ENCODE assay signal across 16 cellular contexts in the genomic region with DNA sequence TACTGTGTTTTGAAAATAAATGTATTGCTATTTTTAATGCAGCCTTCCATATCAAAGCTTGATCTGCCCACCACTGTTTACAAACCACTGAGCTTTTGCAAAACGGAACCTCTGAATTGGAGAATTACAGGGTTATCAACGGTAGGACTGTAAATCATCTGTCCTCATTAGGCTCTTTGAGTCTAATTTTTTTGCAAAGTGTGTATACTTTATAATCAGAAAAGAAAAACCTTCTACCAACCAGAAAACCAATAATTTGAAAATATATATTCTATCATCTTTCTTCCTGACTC.
"Had no signal": no experiment of that assay in that cellular context is flagged by ENCODE, and none has a peak within 500 bp of the region (broad histone marks: within the 10 kb centered on the region; RNA-seq: fewer than 3 reads in every experiment).

No MANE protein-coding gene starts in this region.

- H3K36me3 ChIP-seq: gastrocnemius medialis, prostate gland, upper lobe of left lung had no signal

- DNase-seq: activated CD4-positive, alpha-beta T cell treated with anti-CD3 and anti-CD28 coated beads for 1 hour; activated CD4-positive, alpha-beta T cell treated with anti-CD3 and anti-CD28 coated beads, Interleukin-2, amount 50 U/mL, for 48 hours; activated CD8-positive, alpha-beta memory T cell treated with anti-CD3 and anti-CD28 coated beads, Interleukin-2, amount 10 ng/mL, durations not matched to agents 7 days and 5 days; activated effector memory CD4-positive, alpha-beta T cell treated with Interleukin-2 at 50 U/mL for 16 hours; activated T-cell treated with anti-CD3 and anti-CD28 coated beads, Interleukin-2, amount 50 U/mL, for 1 hour; caudate nucleus; erythroblast; gastrocnemius medialis; occipital lobe; stimulated activated naive CD8-positive, alpha-beta T cell treated with anti-CD3 and anti-CD28 coated beads, Interleukin-15, Interleukin-2, amounts not matched to agents 100 U/mL and 50 U/mL, for 24 hours; T1000; upper lobe of left lung had no signal

- H3K36me3 Mint-ChIP-seq: activated CD8-positive, alpha-beta memory T cell treated with anti-CD3 and anti-CD28 coated beads, Interleukin-2, amount 10 ng/mL, durations not matched to agents 7 days and 5 days; activated naive CD4-positive, alpha-beta T cell treated with anti-CD3 and anti-CD28 coated beads, Interleukin-2, amount 50 U/mL, for 72 hours; natural killer cell treated with Interleukin-12 subunit alpha and Interleukin-12 subunit beta and Interleukin-15 and Interleukin-18, amount 100 ng/mL, for 72 hours had no signal

- H3K27ac ChIP-seq: gastrocnemius medialis, heart left ventricle, prostate gland, upper lobe of left lung had no signal

- H3K4me3 ChIP-seq: gastrocnemius medialis, heart left ventricle, prostate gland, upper lobe of left lung had no signal

- H3K9me3 ChIP-seq: gastrocnemius medialis, heart left ventricle, prostate gland, upper lobe of left lung had no signal

- H3K27me3 ChIP-seq: gastrocnemius medialis, upper lobe of left lung had no signal

- H3K4me1 ChIP-seq: gastrocnemius medialis, prostate gland had no signal

- H3K4me3 Mint-ChIP-seq: activated CD8-positive, alpha-beta memory T cell treated with anti-CD3 and anti-CD28 coated beads, Interleukin-2, amount 10 ng/mL, durations not matched to agents 7 days and 5 days; natural killer cell treated with Interleukin-12 subunit alpha and Interleukin-12 subunit beta and Interleukin-15 and Interleukin-18, amount 100 ng/mL, for 72 hours had no signal

- H3K27ac Mint-ChIP-seq: activated CD8-positive, alpha-beta memory T cell treated with anti-CD3 and anti-CD28 coated beads, Interleukin-2, amount 10 ng/mL, durations not matched to agents 7 days and 5 days; activated naive CD4-positive, alpha-beta T cell treated with anti-CD3 and anti-CD28 coated beads, Interleukin-2, amount 50 U/mL, for 72 hours had no signal

- H3K9me3 Mint-ChIP-seq: activated naive CD4-positive, alpha-beta T cell treated with anti-CD3 and anti-CD28 coated beads, Interleukin-2, amount 50 U/mL, for 72 hours; natural killer cell treated with Interleukin-12 subunit alpha and Interleukin-12 subunit beta and Interleukin-15 and Interleukin-18, amount 100 ng/mL, for 72 hours had no signal
